In the genomic region with DNA sequence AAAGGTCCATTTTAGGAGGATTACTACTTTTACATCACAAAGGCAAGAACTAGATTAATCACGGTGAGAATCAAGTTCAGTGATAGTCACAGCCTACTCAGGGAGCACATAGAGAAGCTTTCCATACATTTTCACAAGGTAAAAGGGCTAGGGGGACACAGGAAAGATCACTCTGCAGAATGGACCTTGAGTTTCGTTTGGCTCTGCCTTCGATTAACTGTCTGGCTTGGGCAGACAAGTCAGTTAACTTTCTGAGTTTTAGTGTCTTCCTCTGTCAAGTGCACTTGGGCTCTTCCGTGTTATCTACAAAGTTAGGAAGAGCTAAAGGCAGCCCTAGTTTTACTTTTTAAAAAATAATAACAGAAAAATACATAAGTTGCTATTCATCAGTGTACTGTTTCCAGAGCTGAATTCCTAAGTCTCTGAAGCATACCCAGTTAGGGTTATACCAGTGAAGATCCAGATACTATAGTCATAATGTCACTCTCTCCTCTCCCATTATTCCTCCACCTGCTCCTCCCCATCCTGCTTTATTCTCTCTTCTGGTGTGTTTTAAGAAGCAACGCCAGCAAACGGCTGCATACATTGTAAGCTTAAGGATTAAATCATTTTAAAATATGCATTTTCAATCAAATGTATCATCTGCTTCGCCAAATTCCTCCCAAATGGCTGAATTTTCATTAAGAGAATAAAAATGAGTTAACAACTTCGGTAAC, we compare ENCODE assay signal across 8 cellular contexts. TPM values are rescaled to one million over a fixed set of nuclear protein-coding genes. Genes with fewer than 3 reads are reported as not detected.
A peak's percentile ranks its signal among the peaks of the same experiment; 100 is the strongest.
DNase-seq lines count a peak whose midpoint lies in the region; ATAC-seq and TF ChIP-seq lines count a peak whose summit lies in the region.

No MANE protein-coding gene starts in this region.

- H3K27me3 ChIP-seq in GM06990 (replicated peaks; ENCODE audit: control insufficient read depth, insufficient read depth, low read length) (no peaks in the 10 kb centered on the region), muscle layer of colon (ENCODE audit: control insufficient read depth in 1 of 2, insufficient read depth in 2 of 2, low read length in 2 of 2) (no peaks in the 10 kb centered on the region)

- H3K9ac ChIP-seq in muscle layer of colon (ENCODE audit: low read length), result peak overlapping the region; percentile 49

- H3K36me3 ChIP-seq in GM06990 (ENCODE audit: control insufficient read depth, insufficient read depth, low read length), result no peaks in the 10 kb centered on the region; the same call in 1 of the 2 replicates
- no peaks in the 10 kb centered on the region for H3K36me3 ChIP-seq in muscle layer of colon (ENCODE audit: insufficient read depth, low read length)

- no peak for TF ChIP-seq CTCF in GM06990 (IDR thresholded peaks at IDR 0.05; ENCODE audit: insufficient read depth, low read length, poor library complexity, severe bottlenecking)

- H3K9me3 ChIP-seq in muscle layer of colon (ENCODE audit: low read length), result no peaks in the 10 kb centered on the region

- peaks cover 25% of the 10 kb centered on the region for H3K4me1 ChIP-seq in muscle layer of colon (ENCODE audit: insufficient read depth, low read length)

- ATAC-seq in GM18498 (IDR thresholded peaks at IDR 0.05; ENCODE audit: unreplicated experiment), result no peak

- H3K4me3 ChIP-seq in GM06990 (replicated peaks; ENCODE audit: low read depth, low read length), result peak overlapping the region; percentile 70
- H3K4me3 ChIP-seq in muscle layer of colon (ENCODE audit: low read depth in 1 of 2, low read length in 2 of 2), result peak overlapping the region; percentile 84 to 89

- no peak for DNase-seq in GM06990 (ENCODE audit: extremely low read depth, insufficient read length)
- DNase-seq in NAMALWA (ENCODE audit: low spot score), result peak; percentile 49
- DNase-seq in cerebellum (ENCODE audit: low spot score), result peak; percentile 9
- no peak for DNase-seq in stimulated activated naive CD4-positive, alpha-beta T cell (lab: John Stamatoyannopoulos, UW)
- no peak for DNase-seq in germinal center (ENCODE audit: low spot score)
- no peak for DNase-seq in NCI-H2029 (lab: John Stamatoyannopoulos, UW)

- H3K27ac ChIP-seq in muscle layer of colon (ENCODE audit: low read depth, low read length), result peak overlapping the region; percentile 78

RNA-seq across cellular contexts. Expression of a gene that starts 1.7 kb away (rescaled TPM):
- 360 TPM for total RNA-seq in cerebellum

RNA-seq across cellular contexts. Expression of a gene that starts 2.5 kb away (rescaled TPM):
- 34.9 TPM for total RNA-seq in cerebellum

Comparison
In these comparisons a context has a peak if more than half of its experiments do, and no peak if none do; other contexts are left out.
1. DNase-seq: peak in NAMALWA (single experiment) and cerebellum (single experiment); none in GM06990 (single experiment), stimulated activated naive CD4-positive, alpha-beta T cell (0 of 6), germinal center (single experiment) and NCI-H2029 (single experiment).